In the genomic region with DNA sequence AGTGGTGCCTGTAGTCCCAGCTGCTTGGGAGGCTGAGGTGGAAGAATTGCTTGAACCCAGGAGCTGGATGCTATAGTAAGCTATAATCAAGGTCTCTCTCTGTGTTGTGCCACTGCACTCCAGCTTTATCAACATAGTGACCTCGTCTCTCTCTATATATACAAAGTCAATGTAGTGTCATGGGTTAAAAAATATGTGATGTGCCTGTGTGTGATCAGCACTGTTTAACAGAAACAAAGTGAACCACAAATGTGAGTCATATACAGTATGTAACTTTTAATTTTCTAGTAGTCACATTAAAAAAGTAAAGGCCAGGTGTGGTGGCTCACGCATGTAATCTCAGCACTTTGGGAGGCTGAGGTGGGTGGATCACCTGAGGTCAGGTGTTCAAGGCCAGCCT, we compare ENCODE assay signal across 1 cellular context.
TF ChIP-seq lines count a peak whose summit lies in the region.

No MANE protein-coding gene starts in this region.

TF ChIP-seq in GM23338, 12 proteins besides CTCF, POLR2A, EP300 and RAD21:
- TF ChIP-seq ZNF114 (CRISPR knock-in tag; IDR thresholded peaks at IDR 0.05): no peak
- TF ChIP-seq, protein P1, sequence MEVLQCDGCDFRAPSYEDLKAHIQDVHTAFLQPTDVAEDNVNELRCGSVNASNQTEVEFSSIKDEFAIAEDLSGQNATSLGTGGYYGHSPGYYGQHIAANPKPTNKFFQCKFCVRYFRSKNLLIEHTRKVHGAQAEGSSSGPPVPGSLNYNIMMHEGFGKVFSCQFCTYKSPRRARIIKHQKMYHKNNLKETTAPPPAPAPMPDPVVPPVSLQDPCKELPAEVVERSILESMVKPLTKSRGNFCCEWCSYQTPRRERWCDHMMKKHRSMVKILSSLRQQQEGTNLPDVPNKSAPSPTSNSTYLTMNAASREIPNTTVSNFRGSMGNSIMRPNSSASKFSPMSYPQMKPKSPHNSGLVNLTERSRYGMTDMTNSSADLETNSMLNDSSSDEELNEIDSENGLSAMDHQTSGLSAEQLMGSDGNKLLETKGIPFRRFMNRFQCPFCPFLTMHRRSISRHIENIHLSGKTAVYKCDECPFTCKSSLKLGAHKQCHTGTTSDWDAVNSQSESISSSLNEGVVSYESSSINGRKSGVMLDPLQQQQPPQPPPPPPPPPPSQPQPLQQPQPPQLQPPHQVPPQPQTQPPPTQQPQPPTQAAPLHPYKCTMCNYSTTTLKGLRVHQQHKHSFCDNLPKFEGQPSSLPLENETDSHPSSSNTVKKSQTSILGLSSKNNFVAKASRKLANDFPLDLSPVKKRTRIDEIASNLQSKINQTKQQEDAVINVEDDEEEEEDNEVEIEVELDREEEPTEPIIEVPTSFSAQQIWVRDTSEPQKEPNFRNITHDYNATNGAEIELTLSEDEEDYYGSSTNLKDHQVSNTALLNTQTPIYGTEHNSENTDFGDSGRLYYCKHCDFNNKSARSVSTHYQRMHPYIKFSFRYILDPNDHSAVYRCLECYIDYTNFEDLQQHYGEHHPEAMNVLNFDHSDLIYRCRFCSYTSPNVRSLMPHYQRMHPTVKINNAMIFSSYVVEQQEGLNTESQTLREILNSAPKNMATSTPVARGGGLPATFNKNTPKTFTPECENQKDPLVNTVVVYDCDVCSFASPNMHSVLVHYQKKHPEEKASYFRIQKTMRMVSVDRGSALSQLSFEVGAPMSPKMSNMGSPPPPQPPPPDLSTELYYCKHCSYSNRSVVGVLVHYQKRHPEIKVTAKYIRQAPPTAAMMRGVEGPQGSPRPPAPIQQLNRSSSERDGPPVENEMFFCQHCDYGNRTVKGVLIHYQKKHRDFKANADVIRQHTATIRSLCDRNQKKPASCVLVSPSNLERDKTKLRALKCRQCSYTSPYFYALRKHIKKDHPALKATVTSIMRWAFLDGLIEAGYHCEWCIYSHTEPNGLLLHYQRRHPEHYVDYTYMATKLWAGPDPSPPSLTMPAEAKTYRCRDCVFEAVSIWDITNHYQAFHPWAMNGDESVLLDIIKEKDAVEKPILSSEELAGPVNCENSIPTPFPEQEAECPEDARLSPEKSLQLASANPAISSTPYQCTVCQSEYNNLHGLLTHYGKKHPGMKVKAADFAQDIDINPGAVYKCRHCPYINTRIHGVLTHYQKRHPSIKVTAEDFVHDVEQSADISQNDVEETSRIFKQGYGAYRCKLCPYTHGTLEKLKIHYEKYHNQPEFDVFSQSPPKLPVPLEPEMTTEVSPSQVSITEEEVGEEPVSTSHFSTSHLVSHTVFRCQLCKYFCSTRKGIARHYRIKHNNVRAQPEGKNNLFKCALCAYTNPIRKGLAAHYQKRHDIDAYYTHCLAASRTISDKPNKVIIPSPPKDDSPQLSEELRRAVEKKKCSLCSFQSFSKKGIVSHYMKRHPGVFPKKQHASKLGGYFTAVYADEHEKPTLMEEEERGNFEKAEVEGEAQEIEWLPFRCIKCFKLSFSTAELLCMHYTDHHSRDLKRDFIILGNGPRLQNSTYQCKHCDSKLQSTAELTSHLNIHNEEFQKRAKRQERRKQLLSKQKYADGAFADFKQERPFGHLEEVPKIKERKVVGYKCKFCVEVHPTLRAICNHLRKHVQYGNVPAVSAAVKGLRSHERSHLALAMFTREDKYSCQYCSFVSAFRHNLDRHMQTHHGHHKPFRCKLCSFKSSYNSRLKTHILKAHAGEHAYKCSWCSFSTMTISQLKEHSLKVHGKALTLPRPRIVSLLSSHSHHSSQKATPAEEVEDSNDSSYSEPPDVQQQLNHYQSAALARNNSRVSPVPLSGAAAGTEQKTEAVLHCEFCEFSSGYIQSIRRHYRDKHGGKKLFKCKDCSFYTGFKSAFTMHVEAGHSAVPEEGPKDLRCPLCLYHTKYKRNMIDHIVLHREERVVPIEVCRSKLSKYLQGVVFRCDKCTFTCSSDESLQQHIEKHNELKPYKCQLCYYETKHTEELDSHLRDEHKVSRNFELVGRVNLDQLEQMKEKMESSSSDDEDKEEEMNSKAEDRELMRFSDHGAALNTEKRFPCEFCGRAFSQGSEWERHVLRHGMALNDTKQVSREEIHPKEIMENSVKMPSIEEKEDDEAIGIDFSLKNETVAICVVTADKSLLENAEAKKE (CRISPR knock-in tag; IDR thresholded peaks at IDR 0.05): no peak
- TF ChIP-seq STAT1 (IDR thresholded peaks at IDR 0.05; ENCODE audit: unreplicated experiment): no peak
- no peak for TF ChIP-seq NANOG (IDR thresholded peaks at IDR 0.05; ENCODE audit: borderline replicate concordance)
